1 cellular context compared by ENCODE assay signal in genomic region chr18:57585421-57585820, GRCh38.
TF ChIP-seq lines count a peak whose summit lies in the region.

No MANE protein-coding gene starts in this region.

TF ChIP-seq in GM23338, 12 proteins besides CTCF, POLR2A, EP300 and RAD21 (continued from another document):
- TF ChIP-seq REST (IDR thresholded peaks at IDR 0.05; ENCODE audit: unreplicated experiment) (no peak), JUNB (IDR thresholded peaks at IDR 0.05; ENCODE audit: unreplicated experiment) (no peak)
